In the genomic region with DNA sequence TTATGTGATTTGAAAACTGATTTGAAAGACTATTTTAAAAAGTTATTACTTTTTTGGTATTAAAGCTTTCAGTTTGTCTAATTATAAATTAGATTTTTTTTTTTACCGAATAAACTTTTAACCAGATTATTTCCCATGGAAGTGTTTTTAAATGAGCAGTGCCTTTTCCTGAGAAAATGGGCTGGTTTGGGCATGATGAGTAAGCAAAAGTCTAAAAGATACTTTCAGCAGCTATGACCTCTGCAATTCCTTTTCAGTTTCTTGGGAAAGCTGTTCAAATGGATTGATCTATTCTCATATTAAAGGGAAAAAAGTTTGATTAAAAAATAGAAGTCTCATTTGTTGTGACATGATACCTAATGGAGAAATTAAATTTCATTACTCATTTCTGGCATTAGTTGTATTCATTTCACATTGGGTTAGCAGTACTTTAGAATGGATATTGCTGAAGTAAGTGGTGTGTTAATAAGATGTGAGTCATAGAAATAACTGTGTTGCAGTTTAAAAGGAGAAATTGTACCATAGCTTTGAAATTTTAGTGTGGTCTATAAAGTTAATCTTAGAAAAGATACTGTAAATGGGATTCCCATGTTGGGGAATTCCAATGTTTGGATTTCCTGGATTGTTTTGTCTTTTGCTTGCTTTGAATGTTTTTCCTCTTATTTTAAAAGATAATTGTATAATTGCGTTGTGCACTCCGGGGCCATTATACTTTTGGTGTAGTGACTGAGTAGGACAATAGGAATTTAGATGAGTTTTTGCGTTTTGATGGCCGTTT, we compare ENCODE assay signal across 16 cellular contexts. TPM values are rescaled to one million over a fixed set of nuclear protein-coding genes. Genes with fewer than 3 reads are reported as not detected.
DNase-seq lines count a peak whose midpoint lies in the region; ATAC-seq and TF ChIP-seq lines count a peak whose summit lies in the region.
"Had no signal": no experiment of that assay in that cellular context is flagged by ENCODE, and none has a peak within 500 bp of the region (broad histone marks: within the 10 kb centered on the region; RNA-seq: fewer than 3 reads in every experiment).

No MANE protein-coding gene starts in this region.

- in situ Hi-C loops in Caki2 (cut with HindIII; ENCODE audit: low pct_unique_long_range_greater_than_20kb, low sequenced_read_pairs): no loop called here

- DNase-seq in Caki2 (ENCODE audit: low read depth) (peak; percentile 82), NCI-H226 (peak; percentile 58), dedifferentiated amniotic fluid mesenchymal stem cell (ENCODE audit: extremely low spot score) (peak; percentile 32), mucosa of descending colon (no peak), GM19238 (ENCODE audit: insufficient read length, low spot score) (no peak), heart right ventricle (no peak)
- no peak for DNase-seq in stimulated activated CD8-positive, alpha-beta memory T cell treated with anti-CD3 and anti-CD28 coated beads, Interleukin-4, amount 100 ng/mL, for 48 hours
- DNase-seq: activated CD4-positive, alpha-beta T cell treated with anti-CD3 and anti-CD28 coated beads for 48 hours; colonic mucosa; KG1; NCI-H2171 treated with DMSO at 0.1 percent for 48 hours; SHP77; stimulated activated CD4-positive, alpha-beta T cell treated with anti-CD3 and anti-CD28 coated beads, Interleukin-15, amount 100 ng/mL, for 24 hours; stimulated activated naive CD4-positive, alpha-beta T cell treated with Interleukin-2 at 50 U/mL for 16 hours had no signal

- no peak for TF ChIP-seq CTCF in mucosa of descending colon (IDR thresholded peaks at IDR 0.05)
- TF ChIP-seq CTCF in heart right ventricle (IDR thresholded peaks at IDR 0.05): no peak

- H3K4me1 ChIP-seq in mucosa of descending colon (ENCODE audit: low read depth) (peaks cover 17% of the 10 kb centered on the region), heart right ventricle (peaks cover 4 to 58% (median 41%) of the 10 kb centered on the region in 9 donors)

- peak; percentile 30 for ATAC-seq in mucosa of descending colon
- ATAC-seq in HG02678 (IDR thresholded peaks at IDR 0.05; ENCODE audit: unreplicated experiment): no peak
- no peak for ATAC-seq in heart right ventricle
- ATAC-seq: natural killer cell treated with Interleukin-12 subunit alpha and Interleukin-12 subunit beta and Interleukin-15 and Interleukin-18, amount 100 ng/mL, for 72 hours had no signal

- peak overlapping the region in 1 of 10 donors; percentile 19 for H3K27ac ChIP-seq in heart right ventricle
- H3K27ac ChIP-seq: colonic mucosa had no signal

- H3K36me3 ChIP-seq in mucosa of descending colon (ENCODE audit: low read depth): no peaks in the 10 kb centered on the region
- peaks cover 0 to 6% (median 0%) of the 10 kb centered on the region in 9 donors for H3K36me3 ChIP-seq in heart right ventricle
- H3K36me3 ChIP-seq: colonic mucosa had no signal

- no peaks in the 10 kb centered on the region for H3K9me3 ChIP-seq in mucosa of descending colon
- peaks cover 0 to 20% (median 0%) of the 10 kb centered on the region in 11 donors for H3K9me3 ChIP-seq in heart right ventricle
- H3K9me3 ChIP-seq: colonic mucosa had no signal

- 66 to 75% methylated on average over 5 of the region's 5 CpGs for WGBS in heart right ventricle, 2 donors

- no peak overlapping the region for H3K4me3 ChIP-seq in mucosa of descending colon
- no peak overlapping the region for H3K4me3 ChIP-seq in heart right ventricle
- H3K4me3 ChIP-seq: colonic mucosa had no signal

- intact Hi-C loops in mucosa of descending colon (cut with DNase I, micrococcal nuclease) (no loop called here), heart right ventricle (cut with DNase I) (no loop called here)

- no peaks in the 10 kb centered on the region for H3K27me3 ChIP-seq in heart right ventricle
- H3K27me3 ChIP-seq: colonic mucosa had no signal

RNA-seq across cellular contexts. Expression of gene KTN1, which starts 21.0 kb away (rescaled TPM):
- total RNA-seq in Caki2 (2014; rRNA removed; shearing (Covaris generic); ENCODE audit: low replicate concordance): 197 and 217 TPM in 2 replicates
- total RNA-seq in mucosa of descending colon: 100 to 1,000 TPM; 181 to 299 (median 251) TPM
- 100 to 1,000 TPM; 205 to 293 (median 254) TPM for total RNA-seq in heart right ventricle
- 100 to 1,000 TPM; 161 to 174 TPM for polyA plus RNA-seq in heart right ventricle

Comparison
In these comparisons a context has a peak if more than half of its experiments do, and no peak if none do; other contexts are left out.
1. DNase-seq: peak in Caki2 (single experiment), NCI-H226 (single experiment) and dedifferentiated amniotic fluid mesenchymal stem cell (single experiment); none in mucosa of descending colon (0 of 3), GM19238 (single experiment), stimulated activated CD8-positive, alpha-beta memory T cell treated with anti-CD3 and anti-CD28 coated beads, Interleukin-4, amount 100 ng/mL, for 48 hours (single experiment) and heart right ventricle (0 of 2).